Comparison of ENCODE assay signal across 1 cellular context in the genomic region with DNA sequence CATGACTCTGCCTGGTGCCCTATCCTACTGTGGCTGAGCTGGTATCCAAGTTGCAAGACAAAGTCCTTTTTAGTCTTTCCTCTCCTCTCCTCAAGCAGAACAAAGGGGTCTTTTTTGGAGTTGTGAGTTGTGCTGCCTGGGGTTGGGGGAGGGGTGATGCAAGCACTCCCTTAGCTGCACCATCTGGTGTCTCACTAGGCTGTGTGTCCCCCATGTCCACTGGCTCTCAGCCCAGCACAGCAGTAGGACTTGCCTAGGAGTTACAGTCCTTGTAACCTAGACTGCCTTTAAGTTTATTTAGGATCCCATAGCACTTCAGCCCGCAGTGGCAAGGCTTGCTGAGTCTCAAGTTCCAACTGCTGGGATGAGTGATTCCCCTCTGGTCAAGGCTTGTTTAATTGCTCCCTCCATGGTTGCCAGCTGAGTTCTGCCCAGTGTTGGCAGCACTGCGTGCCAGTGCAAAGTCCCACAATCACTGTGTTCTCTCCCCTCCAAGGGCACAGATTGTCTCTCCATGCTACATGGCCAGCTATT.
TF ChIP-seq lines count a peak whose summit lies in the region.

No MANE protein-coding gene starts in this region.

TF ChIP-seq in GM23338, 12 proteins besides CTCF, POLR2A, EP300 and RAD21 (continued from another document):
- no peak for TF ChIP-seq REST (IDR thresholded peaks at IDR 0.05; ENCODE audit: unreplicated experiment)
- TF ChIP-seq POLR2AphosphoS5 (IDR thresholded peaks at IDR 0.05; ENCODE audit: low read depth): no peak
- TF ChIP-seq NANOG (IDR thresholded peaks at IDR 0.05; ENCODE audit: borderline replicate concordance): no peak
- no peak for TF ChIP-seq ZNF114 (CRISPR knock-in tag; IDR thresholded peaks at IDR 0.05)
- TF ChIP-seq, protein P1, sequence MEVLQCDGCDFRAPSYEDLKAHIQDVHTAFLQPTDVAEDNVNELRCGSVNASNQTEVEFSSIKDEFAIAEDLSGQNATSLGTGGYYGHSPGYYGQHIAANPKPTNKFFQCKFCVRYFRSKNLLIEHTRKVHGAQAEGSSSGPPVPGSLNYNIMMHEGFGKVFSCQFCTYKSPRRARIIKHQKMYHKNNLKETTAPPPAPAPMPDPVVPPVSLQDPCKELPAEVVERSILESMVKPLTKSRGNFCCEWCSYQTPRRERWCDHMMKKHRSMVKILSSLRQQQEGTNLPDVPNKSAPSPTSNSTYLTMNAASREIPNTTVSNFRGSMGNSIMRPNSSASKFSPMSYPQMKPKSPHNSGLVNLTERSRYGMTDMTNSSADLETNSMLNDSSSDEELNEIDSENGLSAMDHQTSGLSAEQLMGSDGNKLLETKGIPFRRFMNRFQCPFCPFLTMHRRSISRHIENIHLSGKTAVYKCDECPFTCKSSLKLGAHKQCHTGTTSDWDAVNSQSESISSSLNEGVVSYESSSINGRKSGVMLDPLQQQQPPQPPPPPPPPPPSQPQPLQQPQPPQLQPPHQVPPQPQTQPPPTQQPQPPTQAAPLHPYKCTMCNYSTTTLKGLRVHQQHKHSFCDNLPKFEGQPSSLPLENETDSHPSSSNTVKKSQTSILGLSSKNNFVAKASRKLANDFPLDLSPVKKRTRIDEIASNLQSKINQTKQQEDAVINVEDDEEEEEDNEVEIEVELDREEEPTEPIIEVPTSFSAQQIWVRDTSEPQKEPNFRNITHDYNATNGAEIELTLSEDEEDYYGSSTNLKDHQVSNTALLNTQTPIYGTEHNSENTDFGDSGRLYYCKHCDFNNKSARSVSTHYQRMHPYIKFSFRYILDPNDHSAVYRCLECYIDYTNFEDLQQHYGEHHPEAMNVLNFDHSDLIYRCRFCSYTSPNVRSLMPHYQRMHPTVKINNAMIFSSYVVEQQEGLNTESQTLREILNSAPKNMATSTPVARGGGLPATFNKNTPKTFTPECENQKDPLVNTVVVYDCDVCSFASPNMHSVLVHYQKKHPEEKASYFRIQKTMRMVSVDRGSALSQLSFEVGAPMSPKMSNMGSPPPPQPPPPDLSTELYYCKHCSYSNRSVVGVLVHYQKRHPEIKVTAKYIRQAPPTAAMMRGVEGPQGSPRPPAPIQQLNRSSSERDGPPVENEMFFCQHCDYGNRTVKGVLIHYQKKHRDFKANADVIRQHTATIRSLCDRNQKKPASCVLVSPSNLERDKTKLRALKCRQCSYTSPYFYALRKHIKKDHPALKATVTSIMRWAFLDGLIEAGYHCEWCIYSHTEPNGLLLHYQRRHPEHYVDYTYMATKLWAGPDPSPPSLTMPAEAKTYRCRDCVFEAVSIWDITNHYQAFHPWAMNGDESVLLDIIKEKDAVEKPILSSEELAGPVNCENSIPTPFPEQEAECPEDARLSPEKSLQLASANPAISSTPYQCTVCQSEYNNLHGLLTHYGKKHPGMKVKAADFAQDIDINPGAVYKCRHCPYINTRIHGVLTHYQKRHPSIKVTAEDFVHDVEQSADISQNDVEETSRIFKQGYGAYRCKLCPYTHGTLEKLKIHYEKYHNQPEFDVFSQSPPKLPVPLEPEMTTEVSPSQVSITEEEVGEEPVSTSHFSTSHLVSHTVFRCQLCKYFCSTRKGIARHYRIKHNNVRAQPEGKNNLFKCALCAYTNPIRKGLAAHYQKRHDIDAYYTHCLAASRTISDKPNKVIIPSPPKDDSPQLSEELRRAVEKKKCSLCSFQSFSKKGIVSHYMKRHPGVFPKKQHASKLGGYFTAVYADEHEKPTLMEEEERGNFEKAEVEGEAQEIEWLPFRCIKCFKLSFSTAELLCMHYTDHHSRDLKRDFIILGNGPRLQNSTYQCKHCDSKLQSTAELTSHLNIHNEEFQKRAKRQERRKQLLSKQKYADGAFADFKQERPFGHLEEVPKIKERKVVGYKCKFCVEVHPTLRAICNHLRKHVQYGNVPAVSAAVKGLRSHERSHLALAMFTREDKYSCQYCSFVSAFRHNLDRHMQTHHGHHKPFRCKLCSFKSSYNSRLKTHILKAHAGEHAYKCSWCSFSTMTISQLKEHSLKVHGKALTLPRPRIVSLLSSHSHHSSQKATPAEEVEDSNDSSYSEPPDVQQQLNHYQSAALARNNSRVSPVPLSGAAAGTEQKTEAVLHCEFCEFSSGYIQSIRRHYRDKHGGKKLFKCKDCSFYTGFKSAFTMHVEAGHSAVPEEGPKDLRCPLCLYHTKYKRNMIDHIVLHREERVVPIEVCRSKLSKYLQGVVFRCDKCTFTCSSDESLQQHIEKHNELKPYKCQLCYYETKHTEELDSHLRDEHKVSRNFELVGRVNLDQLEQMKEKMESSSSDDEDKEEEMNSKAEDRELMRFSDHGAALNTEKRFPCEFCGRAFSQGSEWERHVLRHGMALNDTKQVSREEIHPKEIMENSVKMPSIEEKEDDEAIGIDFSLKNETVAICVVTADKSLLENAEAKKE (CRISPR knock-in tag; IDR thresholded peaks at IDR 0.05): no peak
- no peak for TF ChIP-seq CREB1 (CRISPR knock-in tag; IDR thresholded peaks at IDR 0.05; ENCODE audit: low read depth)
